ENCODE assay signal across 1 cellular context in genomic region chr15:48239334-48239733, GRCh38.
TF ChIP-seq lines count a peak whose summit lies in the region.

No MANE protein-coding gene starts in this region.

TF ChIP-seq in HEK293, 187 proteins besides CTCF, POLR2A, EP300 and RAD21 (continued from another document):
- TF ChIP-seq ZNF112 (tag by site-specific recombination; IDR thresholded peaks at IDR 0.05) (no peak), ZNF747 (tag by site-specific recombination; IDR thresholded peaks at IDR 0.05) (no peak), MZF1 (tag by site-specific recombination; IDR thresholded peaks at IDR 0.05; ENCODE audit: borderline replicate concordance) (no peak), ZNF394 (tag by site-specific recombination; IDR thresholded peaks at IDR 0.05; ENCODE audit: borderline replicate concordance) (peak; percentile 75; the same call in 1 of the 2 replicates), ZNF555 (tag by site-specific recombination; conservative IDR thresholded peaks at IDR 0.05) (0 out of 2 replicates have a peak, but pooled peaks have one; percentile 11), ZBTB11 (tag by site-specific recombination; conservative IDR thresholded peaks at IDR 0.05; ENCODE audit: low read depth) (0 out of 2 replicates have a peak, but pooled peaks have one; percentile 32), ZNF426 (tag by site-specific recombination; IDR thresholded peaks at IDR 0.05) (peak; percentile 43)
